ENCODE assay signal across 16 cellular contexts in the genomic region with DNA sequence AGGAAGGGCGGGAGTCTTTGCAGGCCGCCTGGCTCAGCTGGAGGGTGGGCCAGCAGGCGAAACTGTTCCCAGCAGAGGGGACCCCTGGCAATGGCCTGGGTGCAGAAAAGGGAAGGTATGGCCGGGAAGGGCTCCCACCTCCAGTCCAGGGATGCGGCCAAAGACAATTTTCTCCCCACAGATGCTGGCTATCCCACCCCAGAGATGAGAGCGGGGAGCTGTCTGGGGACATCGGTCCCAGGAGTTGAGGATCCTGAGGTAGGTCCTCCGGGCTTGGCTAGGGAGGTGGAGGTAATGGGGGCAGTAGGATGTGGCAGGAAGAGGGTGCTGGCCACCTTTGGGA. TPM values are rescaled to one million over a fixed set of nuclear protein-coding genes. Genes with fewer than 3 reads are reported as not detected.
DNase-seq lines count a peak whose midpoint lies in the region; ATAC-seq, FAIRE-seq and TF ChIP-seq lines count a peak whose summit lies in the region.
"Had no signal": no experiment of that assay in that cellular context is flagged by ENCODE, and none has a peak within 500 bp of the region (broad histone marks: within the 10 kb centered on the region; RNA-seq: fewer than 3 reads in every experiment).

No MANE protein-coding gene starts in this region.

- H3K9ac ChIP-seq in HepG2 (ENCODE audit: insufficient read depth, low read depth, low read length) (peak overlapping the region; percentile 80; the same call in 1 of the 2 replicates), neuronal stem cell (ENCODE audit: low read depth, low read length, poor library complexity) (peak overlapping the region; percentile 34)
- H3K9ac ChIP-seq: KMS-11 had no signal

- DNase-seq in HepG2 (ENCODE audit: low spot score): no peak
- DNase-seq in right lobe of liver: no peak
- no peak for DNase-seq in esophagus muscularis mucosa (ENCODE audit: extremely low spot score)
- DNase-seq in neuronal stem cell (ENCODE audit: low spot score): no peak
- DNase-seq in upper lobe of right lung: no peak
- no peak for DNase-seq in DMS53 treated with DMSO at 0.1 percent for 48 hours (lab: John Stamatoyannopoulos, UW; ENCODE audit: unreplicated experiment)
- DNase-seq in testis: no peak
- DNase-seq: ACHN; CD8-positive, alpha-beta T cell; NCI-H1092; NCI-H1694 treated with DMSO at 0.1 percent for 48 hours; NCI-H446; PC-3 had no signal

- no peak overlapping the region for H2BK5ac ChIP-seq in neuronal stem cell (ENCODE audit: low read length)

- H3K4ac ChIP-seq in neuronal stem cell (ENCODE audit: low read length): no peak overlapping the region

- CTCF ChIA-PET in HepG2 (lab: Yijun Ruan, JAX; ENCODE audit: low intra/inter-chr PET ratio, low total read pairs): no interaction called here

- no TSS peak for BruUV-seq in HepG2 (replicated peaks; lab: Mats Ljungman, UMichigan)

- H2AFZ ChIP-seq in HepG2 (ENCODE audit: low read length) (no peak overlapping the region), neuronal stem cell (ENCODE audit: low read length) (no peak overlapping the region)

- peak overlapping the region in 2 of 3 experiments; percentile 78 to 79; a peak in 3 of 6 replicates for H3K4me3 ChIP-seq in HepG2 (replicated peaks in 1 of 3; ENCODE audit: insufficient read depth in 1 of 3, low read depth in 2 of 3, low read length in 3 of 3)
- no peak overlapping the region for H3K4me3 ChIP-seq in right lobe of liver
- peak overlapping the region; percentile 23 to 50 (median 39) for H3K4me3 ChIP-seq in esophagus muscularis mucosa
- H3K4me3 ChIP-seq in neuronal stem cell (ENCODE audit: low read length in 2 of 2): no peak overlapping the region
- H3K4me3 ChIP-seq in upper lobe of right lung: peak overlapping the region; percentile 21
- H3K4me3 ChIP-seq in testis: no peak overlapping the region

- H3K27me3 ChIP-seq in HepG2 (ENCODE audit: control insufficient read depth in 1 of 2, insufficient read depth in 2 of 2, low read length in 2 of 2): no peaks in the 10 kb centered on the region
- H3K27me3 ChIP-seq in right lobe of liver: no peaks in the 10 kb centered on the region
- H3K27me3 ChIP-seq in esophagus muscularis mucosa: no peaks in the 10 kb centered on the region
- H3K27me3 ChIP-seq in neuronal stem cell (ENCODE audit: control insufficient read depth in 3 of 3, insufficient read depth in 3 of 3, low read depth in 1 of 3, low read length in 3 of 3): peaks cover 0 to 58% (median 0%) of the 10 kb centered on the region in 3 experiments
- no peaks in the 10 kb centered on the region for H3K27me3 ChIP-seq in upper lobe of right lung
- H3K27me3 ChIP-seq in testis: no peaks in the 10 kb centered on the region

- in situ Hi-C loops in HepG2 (cut with HindIII; ENCODE audit: extremely low pct_ligation_motif_present, low pct_unique_long_range_greater_than_20kb): no loop called here

- ATAC-seq in HepG2 (no peak), right lobe of liver (no peak), upper lobe of right lung (no peak), HG03442 (IDR thresholded peaks at IDR 0.05; ENCODE audit: unreplicated experiment) (no peak)
- ATAC-seq: CD8-positive, alpha-beta T cell; PC-3 had no signal

- H3K9me3 ChIP-seq in HepG2 (ENCODE audit: low read length) (no peaks in the 10 kb centered on the region), right lobe of liver (no peaks in the 10 kb centered on the region), esophagus muscularis mucosa (no peaks in the 10 kb centered on the region), neuronal stem cell (replicated peaks in 1 of 2; ENCODE audit: control insufficient read depth in 2 of 2, insufficient read depth in 1 of 2, low read depth in 1 of 2, low read length in 2 of 2) (no peaks in the 10 kb centered on the region), upper lobe of right lung (no peaks in the 10 kb centered on the region), testis (no peaks in the 10 kb centered on the region)

- TF ChIP-seq EP300 in HepG2 (IDR thresholded peaks at IDR 0.05; ENCODE audit: low read depth in 2 of 2, low read length in 2 of 2) (no peak), HepG2 (CRISPR knock-in tag; IDR thresholded peaks at IDR 0.05; ENCODE audit: borderline replicate concordance) (no peak), esophagus muscularis mucosa (IDR thresholded peaks at IDR 0.05) (no peak)

- H4K8ac ChIP-seq in neuronal stem cell (ENCODE audit: low read depth, low read length): no peak overlapping the region

- FAIRE-seq in HepG2 (lab: Jason Lieb, UNC): no peak
- FAIRE-seq: H54 had no signal

- H4K91ac ChIP-seq in neuronal stem cell (ENCODE audit: low read depth, low read length, poor library complexity): no peak overlapping the region

- intact Hi-C loops in HepG2 (cut with micrococcal nuclease; ENCODE audit: unreplicated experiment) (no loop called here), right lobe of liver (cut with DNase I) (no loop called here), esophagus muscularis mucosa (cut with DNase I) (no loop called here), upper lobe of right lung (cut with DNase I) (no loop called here), testis (cut with DNase I; ENCODE audit: low total_unique reads) (no loop called here)

- peak overlapping the region; percentile 22 for H2BK15ac ChIP-seq in neuronal stem cell (ENCODE audit: low read length)

- H3K14ac ChIP-seq in neuronal stem cell (ENCODE audit: low read length): no peak overlapping the region

- H2BK12ac ChIP-seq in neuronal stem cell (ENCODE audit: low read length): no peak overlapping the region

- no peak overlapping the region for H3K27ac ChIP-seq in HepG2 (ENCODE audit: extremely low read length, insufficient read depth, low read length)
- no peak overlapping the region for H3K27ac ChIP-seq in right lobe of liver
- H3K27ac ChIP-seq in esophagus muscularis mucosa (replicated peaks in 1 of 4): peak overlapping the region in 1 of 4 donors; percentile 0
- no peak overlapping the region for H3K27ac ChIP-seq in neuronal stem cell (replicated peaks; ENCODE audit: low read length)
- no peak overlapping the region for H3K27ac ChIP-seq in upper lobe of right lung
- no peak overlapping the region for H3K27ac ChIP-seq in testis
- H3K27ac ChIP-seq: KMS-11 had no signal

- H3K23ac ChIP-seq in neuronal stem cell (ENCODE audit: low read depth, low read length, poor library complexity): peak overlapping the region; percentile 50

- H3K36me3 ChIP-seq in HepG2 (replicated peaks in 1 of 2; ENCODE audit: control insufficient read depth in 1 of 2, insufficient read depth in 2 of 2, low read length in 2 of 2) (peaks cover 0 to 2% of the 10 kb centered on the region in 2 experiments; a peak in 2 of 5 replicates), right lobe of liver (no peaks in the 10 kb centered on the region), esophagus muscularis mucosa (peaks cover 0 to 19% (median 0%) of the 10 kb centered on the region in 4 donors), neuronal stem cell (replicated peaks in 1 of 2; ENCODE audit: control insufficient read depth in 2 of 2, insufficient read depth in 2 of 2, low read length in 2 of 2) (no peaks in the 10 kb centered on the region), upper lobe of right lung (no peaks in the 10 kb centered on the region), testis (ENCODE audit: low read depth, missing control alignments) (no peaks in the 10 kb centered on the region)

- H4K20me1 ChIP-seq in HepG2 (ENCODE audit: insufficient read depth, low read length): no peaks in the 10 kb centered on the region

- H3K4me2 ChIP-seq in HepG2 (ENCODE audit: low read depth, low read length) (peak overlapping the region; percentile 85), neuronal stem cell (ENCODE audit: insufficient read depth, low read length, poor library complexity, severe bottlenecking) (no peak overlapping the region)
- H3K4me2 ChIP-seq: KMS-11 had no signal

- 91% methylated on average over 8 of the region's 8 CpGs for WGBS in HepG2 (ENCODE audit: low lambda C conversion rate)
- WGBS in right lobe of liver (ENCODE audit: insufficient coverage, low coverage, low lambda C conversion rate, missing lambda C conversion rate): 88% methylated on average over 5 of the region's 8 CpGs
- WGBS in esophagus muscularis mucosa: 90% methylated on average over 8 of the region's 8 CpGs
- no CpG with 5 or more reads among the region's 8 CpGs for WGBS in neuronal stem cell (ENCODE audit: extremely low coverage in 2 of 2, insufficient read length in 2 of 2, insufficient replicate concordance in 1 of 2), 2 donors
- 96 to 100% methylated on average over 4 to 8 of the region's 8 CpGs for WGBS in testis, 2 donors

- no peak overlapping the region for H2AK5ac ChIP-seq in neuronal stem cell (ENCODE audit: low read depth, low read length)

- H3K4me1 ChIP-seq in HepG2 (ENCODE audit: insufficient read depth, low read length) (peaks cover 59% of the 10 kb centered on the region), right lobe of liver (peaks cover 0 to 6% (median 2%) of the 10 kb centered on the region in 4 donors), esophagus muscularis mucosa (peaks cover 14 to 25% (median 18%) of the 10 kb centered on the region in 4 donors), neuronal stem cell (ENCODE audit: control insufficient read depth in 2 of 2, insufficient read depth in 1 of 2, low read depth in 1 of 2, low read length in 2 of 2) (peaks cover 0 to 18% of the 10 kb centered on the region in 2 donors), upper lobe of right lung (peaks cover 5% of the 10 kb centered on the region), testis (no peaks in the 10 kb centered on the region)

- POLR2A ChIA-PET in HepG2 (lab: Yijun Ruan, JAX): interaction anchor here (1.0 to 1.1 kb wide), 2 partner anchors 10 to 11 kb away, joined by 3 to 4 read pairs; no protein-coding TSS in a partner anchor

- no peak for TF ChIP-seq RAD21 in HepG2 (CRISPR knock-in tag; IDR thresholded peaks at IDR 0.05)

- peak overlapping the region; percentile 28 for H2BK120ac ChIP-seq in neuronal stem cell (ENCODE audit: low read depth, low read length)

- TF ChIP-seq CTCF in HepG2 (CRISPR knock-in tag; IDR thresholded peaks at IDR 0.05): no peak
- TF ChIP-seq CTCF in right lobe of liver (IDR thresholded peaks at IDR 0.05): no peak
- no peak for TF ChIP-seq CTCF in esophagus muscularis mucosa (IDR thresholded peaks at IDR 0.05)
- TF ChIP-seq CTCF in upper lobe of right lung (IDR thresholded peaks at IDR 0.05): no peak
- TF ChIP-seq CTCF in testis (IDR thresholded peaks at IDR 0.05): no peak

- H3K79me1 ChIP-seq in neuronal stem cell (ENCODE audit: low read depth, low read length): no peaks in the 10 kb centered on the region

- no peak overlapping the region for H3K18ac ChIP-seq in neuronal stem cell (ENCODE audit: low read length)

- TF ChIP-seq POLR2A in HepG2 (IDR thresholded peaks at IDR 0.05; ENCODE audit: insufficient read depth in 1 of 2, low read depth in 2 of 2, low read length in 2 of 2): no peak
- no peak for TF ChIP-seq POLR2A in right lobe of liver (IDR thresholded peaks at IDR 0.05)
- no peak for TF ChIP-seq POLR2A in esophagus muscularis mucosa (IDR thresholded peaks at IDR 0.05; ENCODE audit: low read depth)
- no peak for TF ChIP-seq POLR2A in testis (IDR thresholded peaks at IDR 0.05)

- H3K79me2 ChIP-seq in HepG2 (ENCODE audit: insufficient read depth, low read length): no peaks in the 10 kb centered on the region

RNA-seq across cellular contexts. Expression of a gene that starts 1.7 kb away (rescaled TPM):
- 2.0 and 6.1 TPM in 2 replicates for total RNA-seq in HepG2 (2016; rRNA removed; fragmentation: Illumina TruSeq; extraction: Trizol)
- 0.44 and 0.61 TPM in 2 replicates for total RNA-seq in HepG2 (2016; cell fraction: cytosol; rRNA removed; fragmentation: Illumina TruSeq; extraction: Trizol; ENCODE audit: low read depth)
- total RNA-seq in HepG2 (2016; cell fraction: insoluble cytoplasmic fraction; rRNA removed; fragmentation: Illumina TruSeq; extraction: Trizol): 1.9 and 7.2 TPM in 2 replicates
- 1.0 and 1.1 TPM in 2 replicates for total RNA-seq in HepG2 (2016; cell fraction: membrane; rRNA removed; fragmentation: Illumina TruSeq; extraction: Trizol)
- 5.8 and 8.3 TPM in 2 replicates for total RNA-seq in HepG2 (2016; cell fraction: nucleus; rRNA removed; fragmentation: Illumina TruSeq; extraction: Trizol)
- polyA plus RNA-seq in HepG2 (2011; rRNA removed): 8.3 and 13.4 TPM in 2 replicates
- polyA plus RNA-seq in HepG2 (2011; cell fraction: cytosol; rRNA removed): 8.0 and 10.3 TPM in 2 replicates
- polyA plus RNA-seq in HepG2 (2011; cell fraction: nucleus; rRNA removed): 21.7 and 30.5 TPM in 2 replicates
- polyA plus RNA-seq in HepG2 (2012): 14.2 and 15.4 TPM in 2 replicates
- 0.33 and 0.36 TPM in 2 replicates for polyA plus RNA-seq in HepG2 (2016; cell fraction: cytosol; fragmentation: Illumina TruSeq; extraction: Trizol; ENCODE audit: low read depth)
- polyA plus RNA-seq in HepG2 (2016; cell fraction: insoluble cytoplasmic fraction; fragmentation: Illumina TruSeq; extraction: Trizol; ENCODE audit: low read depth): 1.4 and 2.1 TPM in 2 replicates
- polyA plus RNA-seq in HepG2 (2016; cell fraction: membrane; fragmentation: Illumina TruSeq; extraction: Trizol; ENCODE audit: low read depth): 0.62 and 0.71 TPM in 2 replicates
- 8.4 and 8.8 TPM in 2 replicates for polyA plus RNA-seq in HepG2 (2016; cell fraction: nucleus; fragmentation: Illumina TruSeq; extraction: Trizol; ENCODE audit: insufficient read depth, low read depth)
- 1.2 and 22.3 TPM in 2 replicates for polyA minus RNA-seq in HepG2 (2011; rRNA and poly(A)+ RNA removed; ENCODE audit: low replicate concordance)
- polyA minus RNA-seq in HepG2 (2011; cell fraction: cytosol; rRNA and poly(A)+ RNA removed): 6.4 and 10.0 TPM in 2 replicates
- polyA minus RNA-seq in HepG2 (2011; cell fraction: nucleus; rRNA and poly(A)+ RNA removed): 11.9 and 12.6 TPM in 2 replicates
- total RNA-seq in right lobe of liver: 1 to 10 TPM in 2 of 6 experiments, under 1 TPM in 4; 0.60 to 2.8 (median 0.80) TPM
- 10 to 100 TPM in 3 of 4 donors, 1 to 10 TPM in 1; 7.1 to 39.2 (median 22.2) TPM for total RNA-seq in esophagus muscularis mucosa
- polyA plus RNA-seq in neuronal stem cell (2013, experiment 1 of 2): 0.77 TPM
- polyA plus RNA-seq in neuronal stem cell (2013, experiment 2 of 2): 0.87 TPM
- 27.6 TPM for total RNA-seq in upper lobe of right lung
- 1 to 10 TPM; 1.7 to 2.1 TPM for total RNA-seq in testis
- 3.1 TPM for polyA plus RNA-seq in testis (ENCODE audit: insufficient read depth, low read depth, low replicate concordance)

RNA-seq across cellular contexts. Expression of a gene that starts 10.6 kb away (rescaled TPM):
- total RNA-seq in HepG2 (2016; rRNA removed; fragmentation: Illumina TruSeq; extraction: Trizol) (11.8 and 18.7 TPM in 2 replicates), right lobe of liver (10 to 100 TPM in 1 of 6 experiments, 1 to 10 TPM in 3, under 1 TPM in 2; 0.55 to 12.2 (median 1.3) TPM), esophagus muscularis mucosa (1 to 10 TPM in 3 of 4 donors, not detected in 1; 1.2 to 7.1 (median 4.0) TPM), upper lobe of right lung (88.9 TPM), testis (10 to 100 TPM; 11.3 to 23.2 TPM)
- total RNA-seq in HepG2 (2016; cell fraction: cytosol; rRNA removed; fragmentation: Illumina TruSeq; extraction: Trizol; ENCODE audit: low read depth): 4.4 and 4.6 TPM in 2 replicates
- total RNA-seq in HepG2 (2016; cell fraction: insoluble cytoplasmic fraction; rRNA removed; fragmentation: Illumina TruSeq; extraction: Trizol): 13.2 and 20.1 TPM in 2 replicates
- total RNA-seq in HepG2 (2016; cell fraction: membrane; rRNA removed; fragmentation: Illumina TruSeq; extraction: Trizol): 2.5 and 5.3 TPM in 2 replicates
- total RNA-seq in HepG2 (2016; cell fraction: nucleus; rRNA removed; fragmentation: Illumina TruSeq; extraction: Trizol): 5.4 and 5.7 TPM in 2 replicates
- polyA plus RNA-seq in HepG2 (2011; rRNA removed) (36.4 and 39.5 TPM in 2 replicates), testis (ENCODE audit: insufficient read depth, low read depth, low replicate concordance) (91.7 TPM)
- polyA plus RNA-seq in HepG2 (2011; cell fraction: cytosol; rRNA removed): 53.0 and 54.8 TPM in 2 replicates
- polyA plus RNA-seq in HepG2 (2011; cell fraction: nucleus; rRNA removed): 14.3 and 16.8 TPM in 2 replicates
- 10.9 and 12.3 TPM in 2 replicates for polyA plus RNA-seq in HepG2 (2012)
- 3.3 and 4.0 TPM in 2 replicates for polyA plus RNA-seq in HepG2 (2016; cell fraction: cytosol; fragmentation: Illumina TruSeq; extraction: Trizol; ENCODE audit: low read depth)
- polyA plus RNA-seq in HepG2 (2016; cell fraction: insoluble cytoplasmic fraction; fragmentation: Illumina TruSeq; extraction: Trizol; ENCODE audit: low read depth): 17.1 and 18.1 TPM in 2 replicates
- polyA plus RNA-seq in HepG2 (2016; cell fraction: membrane; fragmentation: Illumina TruSeq; extraction: Trizol; ENCODE audit: low read depth): 2.7 and 3.3 TPM in 2 replicates
- 6.6 and 10.5 TPM in 2 replicates for polyA plus RNA-seq in HepG2 (2016; cell fraction: nucleus; fragmentation: Illumina TruSeq; extraction: Trizol; ENCODE audit: insufficient read depth, low read depth)
- polyA minus RNA-seq in HepG2 (2011; rRNA and poly(A)+ RNA removed; ENCODE audit: low replicate concordance): 7.0 and 8.2 TPM in 2 replicates
- polyA minus RNA-seq in HepG2 (2011; cell fraction: cytosol; rRNA and poly(A)+ RNA removed): 4.5 and 5.4 TPM in 2 replicates
- polyA minus RNA-seq in HepG2 (2011; cell fraction: nucleus; rRNA and poly(A)+ RNA removed): 4.5 and 4.6 TPM in 2 replicates
- polyA plus RNA-seq in neuronal stem cell (2013, experiment 1 of 2): 7.4 TPM
- 6.4 TPM for polyA plus RNA-seq in neuronal stem cell (2013, experiment 2 of 2)

RNA-seq across cellular contexts. Expression of a gene that starts 12.2 kb away (rescaled TPM):
- total RNA-seq in HepG2 (2016; rRNA removed; fragmentation: Illumina TruSeq; extraction: Trizol): 15.3 and 27.0 TPM in 2 replicates
- 10.8 and 11.5 TPM in 2 replicates for total RNA-seq in HepG2 (2016; cell fraction: cytosol; rRNA removed; fragmentation: Illumina TruSeq; extraction: Trizol; ENCODE audit: low read depth)
- total RNA-seq in HepG2 (2016; cell fraction: insoluble cytoplasmic fraction; rRNA removed; fragmentation: Illumina TruSeq; extraction: Trizol): 10.9 and 25.7 TPM in 2 replicates
- 11.3 and 12.4 TPM in 2 replicates for total RNA-seq in HepG2 (2016; cell fraction: membrane; rRNA removed; fragmentation: Illumina TruSeq; extraction: Trizol)
- total RNA-seq in HepG2 (2016; cell fraction: nucleus; rRNA removed; fragmentation: Illumina TruSeq; extraction: Trizol): 36.6 and 40.4 TPM in 2 replicates
- polyA plus RNA-seq in HepG2 (2011; rRNA removed): 47.6 and 63.0 TPM in 2 replicates
- 17.8 and 20.4 TPM in 2 replicates for polyA plus RNA-seq in HepG2 (2011; cell fraction: cytosol; rRNA removed)
- 441 and 512 TPM in 2 replicates for polyA plus RNA-seq in HepG2 (2011; cell fraction: nucleus; rRNA removed)
- 31.6 and 39.4 TPM in 2 replicates for polyA plus RNA-seq in HepG2 (2012)
- polyA plus RNA-seq in HepG2 (2016; cell fraction: cytosol; fragmentation: Illumina TruSeq; extraction: Trizol; ENCODE audit: low read depth): 3.2 and 3.7 TPM in 2 replicates
- 9.4 and 12.9 TPM in 2 replicates for polyA plus RNA-seq in HepG2 (2016; cell fraction: insoluble cytoplasmic fraction; fragmentation: Illumina TruSeq; extraction: Trizol; ENCODE audit: low read depth)
- polyA plus RNA-seq in HepG2 (2016; cell fraction: membrane; fragmentation: Illumina TruSeq; extraction: Trizol; ENCODE audit: low read depth): 6.4 and 6.7 TPM in 2 replicates
- 96.6 and 101 TPM in 2 replicates for polyA plus RNA-seq in HepG2 (2016; cell fraction: nucleus; fragmentation: Illumina TruSeq; extraction: Trizol; ENCODE audit: insufficient read depth, low read depth)
- polyA minus RNA-seq in HepG2 (2011; rRNA and poly(A)+ RNA removed; ENCODE audit: low replicate concordance): 50.0 and 58.0 TPM in 2 replicates
- 15.2 and 15.4 TPM in 2 replicates for polyA minus RNA-seq in HepG2 (2011; cell fraction: cytosol; rRNA and poly(A)+ RNA removed)
- polyA minus RNA-seq in HepG2 (2011; cell fraction: nucleus; rRNA and poly(A)+ RNA removed): 97.0 and 102 TPM in 2 replicates
- 10 to 100 TPM; 19.7 to 51.9 (median 30.6) TPM for total RNA-seq in right lobe of liver
- 100 to 1,000 TPM in 2 of 4 donors, 10 to 100 TPM in 2; 71.9 to 110 (median 88.0) TPM for total RNA-seq in esophagus muscularis mucosa
- polyA plus RNA-seq in neuronal stem cell (2013, experiment 1 of 2): 58.8 TPM
- polyA plus RNA-seq in neuronal stem cell (2013, experiment 2 of 2): 58.4 TPM
- 94.6 TPM for total RNA-seq in upper lobe of right lung
- 100 to 1,000 TPM; 315 to 327 TPM for total RNA-seq in testis
- 166 TPM for polyA plus RNA-seq in testis (ENCODE audit: insufficient read depth, low read depth, low replicate concordance)

RNA-seq across cellular contexts. Expression of a gene that starts 32.8 kb away (rescaled TPM):
- 4.5 and 5.2 TPM in 2 replicates for total RNA-seq in HepG2 (2016; rRNA removed; fragmentation: Illumina TruSeq; extraction: Trizol)
- 6.6 and 9.4 TPM in 2 replicates for total RNA-seq in HepG2 (2016; cell fraction: cytosol; rRNA removed; fragmentation: Illumina TruSeq; extraction: Trizol; ENCODE audit: low read depth)
- total RNA-seq in HepG2 (2016; cell fraction: insoluble cytoplasmic fraction; rRNA removed; fragmentation: Illumina TruSeq; extraction: Trizol): 4.7 TPM in 2 replicates
- 8.8 and 9.5 TPM in 2 replicates for total RNA-seq in HepG2 (2016; cell fraction: membrane; rRNA removed; fragmentation: Illumina TruSeq; extraction: Trizol)
- 5.2 and 5.7 TPM in 2 replicates for total RNA-seq in HepG2 (2016; cell fraction: nucleus; rRNA removed; fragmentation: Illumina TruSeq; extraction: Trizol)
- polyA plus RNA-seq in HepG2 (2011; rRNA removed): 8.8 and 12.6 TPM in 2 replicates
- polyA plus RNA-seq in HepG2 (2011; cell fraction: cytosol; rRNA removed): 5.8 and 6.9 TPM in 2 replicates
- polyA plus RNA-seq in HepG2 (2011; cell fraction: nucleus; rRNA removed): 20.4 and 21.4 TPM in 2 replicates
- 6.3 and 8.7 TPM in 2 replicates for polyA plus RNA-seq in HepG2 (2012)
- polyA plus RNA-seq in HepG2 (2016; cell fraction: cytosol; fragmentation: Illumina TruSeq; extraction: Trizol; ENCODE audit: low read depth): 4.0 and 5.7 TPM in 2 replicates
- 4.4 and 4.9 TPM in 2 replicates for polyA plus RNA-seq in HepG2 (2016; cell fraction: insoluble cytoplasmic fraction; fragmentation: Illumina TruSeq; extraction: Trizol; ENCODE audit: low read depth)
- polyA plus RNA-seq in HepG2 (2016; cell fraction: membrane; fragmentation: Illumina TruSeq; extraction: Trizol; ENCODE audit: low read depth): 5.7 and 8.0 TPM in 2 replicates
- polyA plus RNA-seq in HepG2 (2016; cell fraction: nucleus; fragmentation: Illumina TruSeq; extraction: Trizol; ENCODE audit: insufficient read depth, low read depth): 11.1 and 11.4 TPM in 2 replicates
- polyA minus RNA-seq in HepG2 (2011; rRNA and poly(A)+ RNA removed; ENCODE audit: low replicate concordance): 6.1 and 6.8 TPM in 2 replicates
- 3.0 and 4.6 TPM in 2 replicates for polyA minus RNA-seq in HepG2 (2011; cell fraction: cytosol; rRNA and poly(A)+ RNA removed)
- polyA minus RNA-seq in HepG2 (2011; cell fraction: nucleus; rRNA and poly(A)+ RNA removed): 17.4 and 17.6 TPM in 2 replicates
- total RNA-seq in right lobe of liver: 1 to 10 TPM; 2.6 to 4.8 (median 4.0) TPM
- 10 to 100 TPM in 1 of 4 donors, 1 to 10 TPM in 3; 7.0 to 22.0 (median 8.2) TPM for total RNA-seq in esophagus muscularis mucosa
- 23.3 TPM for polyA plus RNA-seq in neuronal stem cell (2013, experiment 1 of 2)
- 25.3 TPM for polyA plus RNA-seq in neuronal stem cell (2013, experiment 2 of 2)
- 6.8 TPM for total RNA-seq in upper lobe of right lung
- total RNA-seq in testis: 1,000 to 10,000 TPM in 1 of 2 donors, 100 to 1,000 TPM in 1; 772 to 1,782 TPM
- 3,007 TPM for polyA plus RNA-seq in testis (ENCODE audit: insufficient read depth, low read depth, low replicate concordance)

RNA-seq across cellular contexts. Expression of a gene that starts 33.4 kb away (rescaled TPM):
- total RNA-seq in HepG2 (2016; rRNA removed; fragmentation: Illumina TruSeq; extraction: Trizol) (46.9 and 59.1 TPM in 2 replicates), right lobe of liver (10 to 100 TPM; 33.1 to 46.5 (median 38.7) TPM), esophagus muscularis mucosa (10 to 100 TPM; 51.5 to 82.9 (median 72.7) TPM), upper lobe of right lung (71.4 TPM), testis (100 to 1,000 TPM; 167 to 201 TPM)
- total RNA-seq in HepG2 (2016; cell fraction: cytosol; rRNA removed; fragmentation: Illumina TruSeq; extraction: Trizol; ENCODE audit: low read depth): 21.1 and 21.7 TPM in 2 replicates
- total RNA-seq in HepG2 (2016; cell fraction: insoluble cytoplasmic fraction; rRNA removed; fragmentation: Illumina TruSeq; extraction: Trizol): 42.9 and 60.4 TPM in 2 replicates
- 58.0 and 59.4 TPM in 2 replicates for total RNA-seq in HepG2 (2016; cell fraction: membrane; rRNA removed; fragmentation: Illumina TruSeq; extraction: Trizol)
- 36.8 and 40.5 TPM in 2 replicates for total RNA-seq in HepG2 (2016; cell fraction: nucleus; rRNA removed; fragmentation: Illumina TruSeq; extraction: Trizol)
- polyA plus RNA-seq in HepG2 (2011; rRNA removed) (66.1 and 67.1 TPM in 2 replicates), testis (ENCODE audit: insufficient read depth, low read depth, low replicate concordance) (231 TPM)
- 48.2 and 60.5 TPM in 2 replicates for polyA plus RNA-seq in HepG2 (2011; cell fraction: cytosol; rRNA removed)
- 163 and 192 TPM in 2 replicates for polyA plus RNA-seq in HepG2 (2011; cell fraction: nucleus; rRNA removed)
- 45.8 and 59.1 TPM in 2 replicates for polyA plus RNA-seq in HepG2 (2012)
- 15.5 and 16.5 TPM in 2 replicates for polyA plus RNA-seq in HepG2 (2016; cell fraction: cytosol; fragmentation: Illumina TruSeq; extraction: Trizol; ENCODE audit: low read depth)
- 43.9 and 49.5 TPM in 2 replicates for polyA plus RNA-seq in HepG2 (2016; cell fraction: insoluble cytoplasmic fraction; fragmentation: Illumina TruSeq; extraction: Trizol; ENCODE audit: low read depth)
- polyA plus RNA-seq in HepG2 (2016; cell fraction: membrane; fragmentation: Illumina TruSeq; extraction: Trizol; ENCODE audit: low read depth): 45.8 and 47.0 TPM in 2 replicates
- polyA plus RNA-seq in HepG2 (2016; cell fraction: nucleus; fragmentation: Illumina TruSeq; extraction: Trizol; ENCODE audit: insufficient read depth, low read depth): 76.0 and 87.9 TPM in 2 replicates
- 109 and 119 TPM in 2 replicates for polyA minus RNA-seq in HepG2 (2011; rRNA and poly(A)+ RNA removed; ENCODE audit: low replicate concordance)
- polyA minus RNA-seq in HepG2 (2011; cell fraction: cytosol; rRNA and poly(A)+ RNA removed): 30.5 and 32.0 TPM in 2 replicates
- 42.9 and 47.1 TPM in 2 replicates for polyA minus RNA-seq in HepG2 (2011; cell fraction: nucleus; rRNA and poly(A)+ RNA removed)
- 52.3 TPM for polyA plus RNA-seq in neuronal stem cell (2013, experiment 1 of 2)
- polyA plus RNA-seq in neuronal stem cell (2013, experiment 2 of 2): 51.8 TPM

Comparison
In these comparisons a context has a peak if more than half of its experiments do, and no peak if none do; other contexts are left out.
1. H3K4me3 ChIP-seq: peak in HepG2 (2 of 3), esophagus muscularis mucosa (4 of 4) and upper lobe of right lung (single experiment); none in right lobe of liver (0 of 3), neuronal stem cell (0 of 2) and testis (0 of 2).